In the genomic region with DNA sequence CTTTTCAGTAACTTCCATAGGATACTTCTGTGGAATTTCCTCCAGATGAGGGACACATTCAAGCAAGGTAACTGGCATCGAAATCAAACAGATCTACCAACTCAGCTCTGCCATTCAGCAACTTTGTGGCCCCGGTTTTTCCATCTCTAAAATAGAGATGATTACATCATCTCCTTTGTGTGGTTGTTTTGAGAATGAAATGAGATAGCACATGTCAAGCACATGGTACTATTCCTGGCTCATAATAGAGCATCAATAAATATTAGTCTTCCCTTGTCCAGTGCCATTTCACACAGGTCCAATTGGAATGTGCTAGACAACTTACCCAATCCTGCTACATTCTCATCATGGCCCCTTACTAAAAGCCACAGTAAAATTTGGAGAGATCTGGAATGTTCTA, we compare ENCODE assay signal across 1 cellular context.
TF ChIP-seq lines count a peak whose summit lies in the region.

No MANE protein-coding gene starts in this region.

TF ChIP-seq in IMR-90, 13 proteins besides CTCF, POLR2A, EP300 and RAD21 (continued from another document):
- TF ChIP-seq, protein P1, sequence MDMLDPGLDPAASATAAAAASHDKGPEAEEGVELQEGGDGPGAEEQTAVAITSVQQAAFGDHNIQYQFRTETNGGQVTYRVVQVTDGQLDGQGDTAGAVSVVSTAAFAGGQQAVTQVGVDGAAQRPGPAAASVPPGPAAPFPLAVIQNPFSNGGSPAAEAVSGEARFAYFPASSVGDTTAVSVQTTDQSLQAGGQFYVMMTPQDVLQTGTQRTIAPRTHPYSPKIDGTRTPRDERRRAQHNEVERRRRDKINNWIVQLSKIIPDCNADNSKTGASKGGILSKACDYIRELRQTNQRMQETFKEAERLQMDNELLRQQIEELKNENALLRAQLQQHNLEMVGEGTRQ (IDR thresholded peaks at IDR 0.05; ENCODE audit: low read depth, low read length) = no peak
- no peak for TF ChIP-seq FOS (IDR thresholded peaks at IDR 0.05; ENCODE audit: low read depth, low read length)
